24 cellular contexts compared by ENCODE assay signal in the genomic region with DNA sequence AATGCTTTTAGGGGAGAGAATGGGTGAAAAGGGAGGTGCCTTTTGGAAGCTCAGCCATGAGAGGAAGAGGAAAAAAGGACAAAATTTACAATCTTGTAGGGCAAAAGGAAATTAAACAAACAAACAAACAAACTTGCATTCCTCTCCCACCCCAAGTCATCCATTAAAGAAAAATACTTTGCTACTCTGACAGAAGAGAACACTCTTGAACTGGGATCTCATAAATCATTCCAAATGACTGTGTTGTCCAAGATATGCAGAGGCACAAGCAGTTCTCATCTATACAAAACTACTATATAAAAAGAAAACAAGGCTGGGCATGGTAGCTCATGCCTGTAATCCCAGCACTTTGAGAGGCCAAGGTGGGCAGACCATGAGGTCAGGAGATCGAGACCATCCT. TPM values are rescaled to one million over a fixed set of nuclear protein-coding genes. Genes with fewer than 3 reads are reported as not detected.
DNase-seq lines count a peak whose midpoint lies in the region; ATAC-seq, FAIRE-seq and TF ChIP-seq lines count a peak whose summit lies in the region.
"Had no signal": no experiment of that assay in that cellular context is flagged by ENCODE, and none has a peak within 500 bp of the region (broad histone marks: within the 10 kb centered on the region; RNA-seq: fewer than 3 reads in every experiment).

No MANE protein-coding gene starts in this region.

- H3K27me3 Mint-ChIP-seq in CD4-positive, CD25-positive, alpha-beta regulatory T cell, result no peaks in the 10 kb centered on the region
- H3K27me3 Mint-ChIP-seq in GM23338 (ENCODE audit: insufficient read depth, low read depth, poor library complexity), result peaks cover 5% of the 10 kb centered on the region
- no peaks in the 10 kb centered on the region for H3K27me3 Mint-ChIP-seq in naive thymus-derived CD4-positive, alpha-beta T cell
- H3K27me3 Mint-ChIP-seq: B cell had no signal

- H4K20me1 ChIP-seq in GM23338 (replicated peaks; ENCODE audit: insufficient read depth) (no peaks in the 10 kb centered on the region), K562 (replicated peaks; ENCODE audit: control insufficient read depth, insufficient read depth, low read length) (no peaks in the 10 kb centered on the region)

- in situ Hi-C loops in K562 (cut with MboI), result no loop called here

- H3K36me3 Mint-ChIP-seq in CD4-positive, CD25-positive, alpha-beta regulatory T cell, result peaks cover 42% of the 10 kb centered on the region
- no peaks in the 10 kb centered on the region for H3K36me3 Mint-ChIP-seq in GM23338 (ENCODE audit: low read depth)
- H3K36me3 Mint-ChIP-seq in naive thymus-derived CD4-positive, alpha-beta T cell, result peaks cover 5 to 57% (median 30%) of the 10 kb centered on the region in 5 donors

- WGBS in K562 (ENCODE audit: insufficient coverage, low coverage, missing lambda C conversion rate), result 89% methylated on average over 1 of the region's 1 CpG

- TF ChIP-seq CTCF in GM23338 (conservative IDR thresholded peaks at IDR 0.05; ENCODE audit: low read depth in 2 of 2), result 0 out of 4 replicates have a peak, but pooled peaks of 1 of the 2 experiments have one; percentile 32
- no peak for TF ChIP-seq CTCF in K562 (IDR thresholded peaks at IDR 0.05 in 2 of 3, conservative IDR thresholded peaks at IDR 0.05 in 1 of 3; ENCODE audit: insufficient read depth in 2 of 3, low read depth in 1 of 3, low read length in 3 of 3)

- no TSS peak for BruUV-seq in K562 (replicated peaks; lab: Mats Ljungman, UMichigan)

- no peaks in the 10 kb centered on the region for H3K9me1 ChIP-seq in K562 (ENCODE audit: control insufficient read depth, insufficient read depth, low read length)

- DNase-seq in CD4-positive, CD25-positive, alpha-beta regulatory T cell, result no peak
- DNase-seq in GM23338 (ENCODE audit: low spot score), result peak; percentile 9
- DNase-seq in K562 (ENCODE audit: extremely low read depth in 1 of 4, low spot score in 3 of 4), result no peak
- DNase-seq in naive thymus-derived CD4-positive, alpha-beta T cell, result no peak
- no peak for DNase-seq in CD1c-positive myeloid dendritic cell (ENCODE audit: extremely low spot score)
- no peak for DNase-seq in stimulated activated CD4-positive, alpha-beta T cell treated with anti-CD3 and anti-CD28 coated beads, Interleukin-15, amount 100 ng/mL, for 24 hours
- DNase-seq: Caco-2, DMS 273 treated with DMSO at 0.1 percent for 48 hours, DMS79 treated with DMSO at 0.1 percent for 48 hours, GM23248, IMR-90, NCI-H1105, NCI-H2029 treated with DMSO at 0.1 percent for 48 hours, NCI-H2171, NCI-H524 treated with DMSO at 0.1 percent for 48 hours, OCI-M1 had no signal

- H3K9me3 ChIP-seq in CD4-positive, CD25-positive, alpha-beta regulatory T cell (ENCODE audit: control insufficient read depth in 2 of 2, low read length in 2 of 2), result no peaks in the 10 kb centered on the region
- H3K9me3 ChIP-seq in K562 (replicated peaks; ENCODE audit: control insufficient read depth, insufficient read depth, low read depth, low read length), result no peaks in the 10 kb centered on the region
- no peaks in the 10 kb centered on the region for H3K9me3 ChIP-seq in naive thymus-derived CD4-positive, alpha-beta T cell (ENCODE audit: control insufficient read depth in 2 of 3, low read length in 3 of 3)
- H3K9me3 ChIP-seq: A549, Caco-2, HAP-1, SJSA1 had no signal

- H3K27me3 ChIP-seq in CD4-positive, CD25-positive, alpha-beta regulatory T cell (ENCODE audit: control insufficient read depth, insufficient read depth, low read length), result no peaks in the 10 kb centered on the region
- no peaks in the 10 kb centered on the region for H3K27me3 ChIP-seq in GM23338 (ENCODE audit: insufficient read depth)
- no peaks in the 10 kb centered on the region for H3K27me3 ChIP-seq in K562 (ENCODE audit: control insufficient read depth in 2 of 2, insufficient read depth in 2 of 2, low read length in 2 of 2)
- no peaks in the 10 kb centered on the region for H3K27me3 ChIP-seq in naive thymus-derived CD4-positive, alpha-beta T cell (ENCODE audit: control insufficient read depth in 2 of 2, insufficient read depth in 2 of 2, low read length in 2 of 2)
- H3K27me3 ChIP-seq: SJSA1 had no signal

- H3F3A ChIP-seq in GM23338 (replicated peaks; ENCODE audit: low read depth), result no peaks in the 10 kb centered on the region

- POLR2A ChIA-PET in K562 (lab: Yijun Ruan, JAX), result interaction anchor here (0.8 kb wide), 1 partner anchor 9 kb away, joined by 3 read pairs; no protein-coding TSS in a partner anchor
- POLR2A ChIA-PET in naive thymus-derived CD4-positive, alpha-beta T cell (lab: Charles Lee), result no interaction called here

- no peak for TF ChIP-seq POLR2A in K562 (conservative IDR thresholded peaks at IDR 0.05)

- no peak overlapping the region for H3K4me3 Mint-ChIP-seq in CD4-positive, CD25-positive, alpha-beta regulatory T cell
- H3K4me3 Mint-ChIP-seq in GM23338, result no peak overlapping the region
- no peak overlapping the region for H3K4me3 Mint-ChIP-seq in naive thymus-derived CD4-positive, alpha-beta T cell
- H3K4me3 Mint-ChIP-seq: B cell, CD14-positive monocyte had no signal

- H3K79me2 ChIP-seq in GM23338 (replicated peaks; ENCODE audit: insufficient read depth) (no peaks in the 10 kb centered on the region), K562 (ENCODE audit: control insufficient read depth, insufficient read depth, low read length) (no peaks in the 10 kb centered on the region)

- no peak overlapping the region for H3K4me2 ChIP-seq in GM23338
- no peak overlapping the region for H3K4me2 ChIP-seq in K562 (ENCODE audit: insufficient read depth, low read length)
- H3K4me2 ChIP-seq: A549 had no signal

- H3K4me1 Mint-ChIP-seq in CD4-positive, CD25-positive, alpha-beta regulatory T cell, result peaks cover 0 to 11% (median 3%) of the 10 kb centered on the region in 4 donors
- H3K4me1 Mint-ChIP-seq in GM23338, result no peaks in the 10 kb centered on the region
- H3K4me1 Mint-ChIP-seq in naive thymus-derived CD4-positive, alpha-beta T cell, result peaks cover 0 to 5% (median 0%) of the 10 kb centered on the region in 7 donors
- H3K4me1 Mint-ChIP-seq: B cell had no signal

- H3K9ac ChIP-seq in K562 (ENCODE audit: insufficient read depth in 1 of 2, low read depth in 2 of 2, low read length in 2 of 2), result no peak overlapping the region
- H3K9ac ChIP-seq: GM23248 had no signal

- TF ChIP-seq EP300 in K562 (IDR thresholded peaks at IDR 0.05; ENCODE audit: low read length), result no peak

- peak overlapping the region; percentile 38 to 84 (median 74) for H3K27ac Mint-ChIP-seq in CD4-positive, CD25-positive, alpha-beta regulatory T cell
- no peak overlapping the region for H3K27ac Mint-ChIP-seq in GM23338
- H3K27ac Mint-ChIP-seq in naive thymus-derived CD4-positive, alpha-beta T cell, result peak overlapping the region in 6 of 9 donors; percentile 13 to 65 (median 34)
- H3K27ac Mint-ChIP-seq: B cell had no signal

- H3K36me3 ChIP-seq in CD4-positive, CD25-positive, alpha-beta regulatory T cell (ENCODE audit: control insufficient read depth, insufficient read depth, low read length), result peaks cover 43% of the 10 kb centered on the region
- no peaks in the 10 kb centered on the region for H3K36me3 ChIP-seq in GM23338 (ENCODE audit: insufficient read depth)
- H3K36me3 ChIP-seq in K562 (ENCODE audit: control insufficient read depth, insufficient read depth, low read length), result peaks cover 17% of the 10 kb centered on the region; the same call in 1 of the 3 replicates
- H3K36me3 ChIP-seq in naive thymus-derived CD4-positive, alpha-beta T cell (ENCODE audit: control insufficient read depth in 2 of 3, insufficient read depth in 3 of 3, low read length in 3 of 3), result peaks cover 4 to 46% (median 7%) of the 10 kb centered on the region in 3 experiments

- H2AFZ ChIP-seq in GM23338 (no peak overlapping the region), K562 (ENCODE audit: low read depth, low read length) (no peak overlapping the region)
- H2AFZ ChIP-seq: GM23248 had no signal

- FAIRE-seq in K562 (lab: Jason Lieb, UNC), result no peak
- FAIRE-seq: A549, GM12878 had no signal

- no peak overlapping the region for H3K4me3 ChIP-seq in CD4-positive, CD25-positive, alpha-beta regulatory T cell (ENCODE audit: low read depth, low read length)
- H3K4me3 ChIP-seq in GM23338 (no peak overlapping the region), K562 (no peak overlapping the region)
- no peak overlapping the region for H3K4me3 ChIP-seq in naive thymus-derived CD4-positive, alpha-beta T cell (ENCODE audit: low read length)
- H3K4me3 ChIP-seq: A549, GM12878, GM23248, HAP-1, SJSA1 had no signal

- intact Hi-C loops in K562 (cut with micrococcal nuclease), result no loop called here
- intact Hi-C loops in naive thymus-derived CD4-positive, alpha-beta T cell (cut with micrococcal nuclease), result no loop called here

- H3K9me3 Mint-ChIP-seq in CD4-positive, CD25-positive, alpha-beta regulatory T cell, result no peaks in the 10 kb centered on the region
- no peaks in the 10 kb centered on the region for H3K9me3 Mint-ChIP-seq in GM23338
- no peaks in the 10 kb centered on the region for H3K9me3 Mint-ChIP-seq in naive thymus-derived CD4-positive, alpha-beta T cell
- H3K9me3 Mint-ChIP-seq: CD14-positive monocyte had no signal

- 0 out of 4 replicates have a peak, but pooled peaks of 1 of the 2 experiments have one; percentile 19 for TF ChIP-seq RAD21 in K562 (CRISPR knock-in tag; conservative IDR thresholded peaks at IDR 0.05 in 1 of 2, IDR thresholded peaks at IDR 0.05 in 1 of 2)

- no peak overlapping the region for H3K27ac ChIP-seq in CD4-positive, CD25-positive, alpha-beta regulatory T cell (ENCODE audit: insufficient read depth, low read length, poor library complexity, severe bottlenecking)
- H3K27ac ChIP-seq in GM23338 (ENCODE audit: low read depth), result no peak overlapping the region
- H3K27ac ChIP-seq in K562 (ENCODE audit: extremely low read depth, low read depth, low read length), result no peak overlapping the region
- H3K27ac ChIP-seq in naive thymus-derived CD4-positive, alpha-beta T cell (ENCODE audit: low read depth, low read length), result no peak overlapping the region
- H3K27ac ChIP-seq: A549, GM23248, SJSA1 had no signal

- CTCF ChIA-PET in K562 (lab: Yijun Ruan, JAX; ENCODE audit: low intra/inter-chr PET ratio), result no interaction called here
- CTCF ChIA-PET in naive thymus-derived CD4-positive, alpha-beta T cell (lab: Charles Lee), result interaction anchor here (0.9 kb wide), 1 partner anchor 14 kb away, joined by 3 read pairs; no protein-coding TSS in a partner anchor

- no peaks in the 10 kb centered on the region for H3K9me2 ChIP-seq in GM23338 (ENCODE audit: insufficient read depth)

- no peaks in the 10 kb centered on the region for H3K4me1 ChIP-seq in CD4-positive, CD25-positive, alpha-beta regulatory T cell (ENCODE audit: control insufficient read depth, insufficient read depth, low read length, poor library complexity, severe bottlenecking)
- no peaks in the 10 kb centered on the region for H3K4me1 ChIP-seq in GM23338 (ENCODE audit: insufficient read depth)
- H3K4me1 ChIP-seq in K562 (replicated peaks in 1 of 2; ENCODE audit: control insufficient read depth in 2 of 2, insufficient read depth in 2 of 2, low read length in 2 of 2), result no peaks in the 10 kb centered on the region
- no peaks in the 10 kb centered on the region for H3K4me1 ChIP-seq in naive thymus-derived CD4-positive, alpha-beta T cell (ENCODE audit: control insufficient read depth in 2 of 2, insufficient read depth in 2 of 2, low read length in 2 of 2)
- H3K4me1 ChIP-seq: A549, HAP-1, SJSA1 had no signal

- ATAC-seq in CD4-positive, CD25-positive, alpha-beta regulatory T cell (ENCODE audit: low read depth in 2 of 2), result no peak
- ATAC-seq in GM23338, result no peak
- no peak for ATAC-seq in K562
- ATAC-seq in naive thymus-derived CD4-positive, alpha-beta T cell, result no peak
- ATAC-seq in GM21515 (IDR thresholded peaks at IDR 0.05; ENCODE audit: unreplicated experiment), result no peak
- ATAC-seq: A549, GM12878, Right ventricle myocardium inferior had no signal

RNA-seq across cellular contexts. Expression of a gene that starts 46.7 kb away (rescaled TPM):
- total RNA-seq in CD4-positive, CD25-positive, alpha-beta regulatory T cell, result 35.8 TPM
- polyA plus RNA-seq in CD4-positive, CD25-positive, alpha-beta regulatory T cell, result 10 to 100 TPM; 23.8 to 37.8 (median 25.8) TPM
- total RNA-seq in GM23338 (2014; rRNA removed; shearing (Covaris generic)), result 6.8 and 8.1 TPM in 2 replicates
- polyA plus RNA-seq in GM23338 (2016; fragmentation: Nextera tagmentation; extraction: Ambion mirVana) (4.3 and 6.8 TPM in 2 replicates), K562 (2011; rRNA removed) (11.6 and 13.1 TPM in 2 replicates), K562 (2014; fragmentation: Illumina TruSeq; extraction: Trizol) (10.9 and 12.7 TPM in 2 replicates), K562 (2014; fragmentation: Nextera tagmentation; extraction: Ambion mirVana) (1 to 10 TPM; 3.5 to 5.6 TPM), K562 (2014; rRNA removed) (9.2 and 15.7 TPM in 2 replicates)
- 20.1 and 26.8 TPM in 2 replicates for total RNA-seq in K562 (2011; cell fraction: chromatin; rRNA removed; ENCODE audit: low replicate concordance)
- total RNA-seq in K562 (2011; cell fraction: nucleolus; rRNA removed), result 17.3 and 20.3 TPM in 2 replicates
- total RNA-seq in K562 (2011; cell fraction: nucleoplasm; rRNA removed), result 22.4 and 22.8 TPM in 2 replicates
- total RNA-seq in K562 (2014; rRNA removed) (15.2 and 16.3 TPM in 2 replicates), K562 (2014; rRNA removed; fragmentation: Illumina TruSeq; extraction: Trizol) (11.9 and 12.7 TPM in 2 replicates), K562 (2015; rRNA removed; fragmentation: Illumina TruSeq; extraction: Trizol) (11.3 and 12.6 TPM in 2 replicates), K562 (2021) (11.0 and 13.5 TPM in 2 replicates)
- polyA plus RNA-seq in K562 (2011; cell fraction: cytosol; rRNA removed), result 3.9 and 5.7 TPM in 2 replicates
- 11.0 and 11.1 TPM in 2 replicates for polyA plus RNA-seq in K562 (2011; cell fraction: nucleus; rRNA removed)
- polyA plus RNA-seq in K562 (2012), result 8.6 and 9.3 TPM in 2 replicates
- polyA minus RNA-seq in K562 (2011; rRNA and poly(A)+ RNA removed), result 18.7 and 21.2 TPM in 2 replicates
- 2.5 and 5.2 TPM in 2 replicates for polyA minus RNA-seq in K562 (2011; cell fraction: cytosol; rRNA and poly(A)+ RNA removed)
- polyA minus RNA-seq in K562 (2011; cell fraction: nucleus; rRNA and poly(A)+ RNA removed), result 18.3 and 32.5 TPM in 2 replicates
- total RNA-seq in naive thymus-derived CD4-positive, alpha-beta T cell, result 10 to 100 TPM; 14.1 to 53.9 (median 40.4) TPM
- 10 to 100 TPM; 28.6 to 30.5 TPM for polyA plus RNA-seq in naive thymus-derived CD4-positive, alpha-beta T cell

RNA-seq across cellular contexts. Expression of a gene that starts 46.9 kb away (rescaled TPM):
- total RNA-seq in CD4-positive, CD25-positive, alpha-beta regulatory T cell, result 22.9 TPM
- 10 to 100 TPM; 66.8 to 99.3 (median 84.0) TPM for polyA plus RNA-seq in CD4-positive, CD25-positive, alpha-beta regulatory T cell
- 26.8 and 40.6 TPM in 2 replicates for total RNA-seq in GM23338 (2014; rRNA removed; shearing (Covaris generic))
- polyA plus RNA-seq in GM23338 (2016; fragmentation: Nextera tagmentation; extraction: Ambion mirVana) (172 and 197 TPM in 2 replicates), K562 (2011; rRNA removed) (71.9 and 94.6 TPM in 2 replicates), K562 (2014; fragmentation: Illumina TruSeq; extraction: Trizol) (96.5 and 138 TPM in 2 replicates), K562 (2014; fragmentation: Nextera tagmentation; extraction: Ambion mirVana) (100 to 1,000 TPM; 329 to 390 TPM), K562 (2014; rRNA removed) (77.0 and 79.9 TPM in 2 replicates)
- total RNA-seq in K562 (2011; cell fraction: chromatin; rRNA removed; ENCODE audit: low replicate concordance), result 23.5 and 59.1 TPM in 2 replicates
- total RNA-seq in K562 (2011; cell fraction: nucleolus; rRNA removed), result 20.2 and 21.1 TPM in 2 replicates
- 35.0 and 61.6 TPM in 2 replicates for total RNA-seq in K562 (2011; cell fraction: nucleoplasm; rRNA removed)
- total RNA-seq in K562 (2014; rRNA removed) (53.3 and 54.3 TPM in 2 replicates), K562 (2014; rRNA removed; fragmentation: Illumina TruSeq; extraction: Trizol) (149 and 150 TPM in 2 replicates), K562 (2015; rRNA removed; fragmentation: Illumina TruSeq; extraction: Trizol) (114 and 138 TPM in 2 replicates), K562 (2021) (110 and 115 TPM in 2 replicates)
- polyA plus RNA-seq in K562 (2011; cell fraction: cytosol; rRNA removed), result 19.2 and 45.8 TPM in 2 replicates
- 14.5 and 28.5 TPM in 2 replicates for polyA plus RNA-seq in K562 (2011; cell fraction: nucleus; rRNA removed)
- polyA plus RNA-seq in K562 (2012), result 76.9 and 195 TPM in 2 replicates
- polyA minus RNA-seq in K562 (2011; rRNA and poly(A)+ RNA removed), result 51.3 and 62.6 TPM in 2 replicates
- polyA minus RNA-seq in K562 (2011; cell fraction: cytosol; rRNA and poly(A)+ RNA removed), result 12.3 and 51.6 TPM in 2 replicates
- 19.7 and 35.3 TPM in 2 replicates for polyA minus RNA-seq in K562 (2011; cell fraction: nucleus; rRNA and poly(A)+ RNA removed)
- 10 to 100 TPM; 18.4 to 56.1 (median 46.7) TPM for total RNA-seq in naive thymus-derived CD4-positive, alpha-beta T cell
- 10 to 100 TPM; 57.3 to 63.4 TPM for polyA plus RNA-seq in naive thymus-derived CD4-positive, alpha-beta T cell
